ENCODE assay signal across 7 cellular contexts in the genomic region with DNA sequence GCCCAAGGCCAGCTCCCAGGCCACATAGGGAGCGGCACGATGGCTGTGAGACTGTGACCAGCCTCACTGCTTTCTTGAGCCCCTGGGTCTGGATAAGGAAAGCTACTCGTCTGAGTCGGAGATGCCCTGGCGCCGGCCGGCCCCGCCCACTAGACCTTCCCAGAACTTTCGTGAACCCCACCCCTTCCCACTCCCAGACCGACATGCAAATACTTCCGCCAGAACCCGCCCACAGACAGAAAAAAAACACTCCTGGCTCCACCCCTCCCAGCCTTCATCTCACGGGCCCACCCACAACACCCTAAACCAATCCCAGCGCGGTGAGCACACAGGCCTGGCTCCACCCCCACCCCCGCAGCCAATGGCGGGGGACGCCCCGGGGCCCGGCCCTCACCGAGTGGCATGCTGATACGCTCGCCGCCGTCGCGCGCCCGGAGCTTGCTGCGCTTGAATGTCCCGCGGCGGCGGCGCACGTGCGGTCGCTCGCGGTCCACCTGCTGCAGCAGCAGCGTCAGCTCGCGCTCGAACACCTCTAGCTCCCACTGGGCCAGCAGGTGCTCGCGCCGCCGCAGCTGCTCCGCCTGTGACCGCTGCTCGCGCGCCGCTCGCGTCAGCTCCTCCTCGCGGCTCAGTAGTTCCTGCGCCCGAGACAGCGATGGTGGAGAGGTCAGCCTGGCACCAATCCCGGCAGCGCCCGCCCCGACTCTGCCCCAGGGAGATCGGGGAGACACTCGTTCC. TPM values are rescaled to one million over a fixed set of nuclear protein-coding genes. Genes with fewer than 3 reads are reported as not detected.
DNase-seq lines count a peak whose midpoint lies in the region; ATAC-seq, FAIRE-seq and TF ChIP-seq lines count a peak whose summit lies in the region.

No MANE protein-coding gene starts in this region.

- peak overlapping the region in 9 of 10 donors; percentile 12 to 49 (median 42) for H3K4me3 ChIP-seq in heart right ventricle
- no peak overlapping the region for H3K4me3 ChIP-seq in pancreas

- H3K27me3 ChIP-seq in heart right ventricle = no peaks in the 10 kb centered on the region
- H3K27me3 ChIP-seq in pancreas = no peaks in the 10 kb centered on the region

- 12 to 21% methylated on average over 65 to 67 of the region's 67 CpGs for WGBS in heart right ventricle, 2 donors
- WGBS in pancreas, 2 donors = 72 to 79% methylated on average over 64 to 67 of the region's 67 CpGs

- H3K9me3 ChIP-seq in heart right ventricle (no peaks in the 10 kb centered on the region), pancreas (no peaks in the 10 kb centered on the region)

- intact Hi-C loops in heart right ventricle (cut with DNase I) = loop anchor here in 3 of 10 donors (5.0 kb wide), 2 partner anchors 35 to 65 kb away; partner anchors contain the start of genes FAM89B (in 2 of the 3) and ZNRD2 (in 2 of the 3)
- intact Hi-C loops in pancreas (cut with DNase I) = no loop called here

- H3K4me1 ChIP-seq in heart right ventricle = peaks cover 27 to 73% (median 47%) of the 10 kb centered on the region in 9 donors
- H3K4me1 ChIP-seq in pancreas = peaks cover under 1 to 5% (median 4%) of the 10 kb centered on the region in 3 donors

- H3K27ac ChIP-seq in heart right ventricle (peak overlapping the region in 9 of 10 donors; percentile 39 to 90 (median 82)), pancreas (peak overlapping the region in 1 of 4 donors; percentile 63)

- TF ChIP-seq CTCF in heart right ventricle (IDR thresholded peaks at IDR 0.05) (peak in 1 of 9 donors; percentile 16), pancreas (IDR thresholded peaks at IDR 0.05) (no peak)

- peak; percentile 20 for FAIRE-seq in pancreas (lab: Jason Lieb, UNC)

- H3K36me3 ChIP-seq in heart right ventricle = peaks cover 0 to 91% (median 40%) of the 10 kb centered on the region in 9 donors
- H3K36me3 ChIP-seq in pancreas = peaks cover 0 to 33% (median 15%) of the 10 kb centered on the region in 3 donors

- ATAC-seq in heart right ventricle (peak; percentile 92 to 96 (median 94)), pancreas (peak; percentile 39 to 94 (median 78)), HG02938 (IDR thresholded peaks at IDR 0.05; ENCODE audit: unreplicated experiment) (no peak), GM19328 (IDR thresholded peaks at IDR 0.05; ENCODE audit: unreplicated experiment) (no peak)

- DNase-seq in HT1080 (ENCODE audit: low read depth) (peak; percentile 25), amniotic stem cell (lab: John Stamatoyannopoulos, UW) (peak; percentile 58), heart right ventricle (peak; percentile 93 to 96), pancreas (peak; percentile 56 to 83 (median 68)), GOT3 (lab: John Stamatoyannopoulos, UW) (no peak)

RNA-seq across cellular contexts. Expression of gene MAP3K11, which starts 7.0 kb away (rescaled TPM):
- 43.7 and 60.3 TPM in 2 replicates for total RNA-seq in HT1080 (2014; rRNA removed; shearing (Covaris generic))
- 42.9 and 47.2 TPM in 2 replicates for polyA plus RNA-seq in HT1080 (2015; cell fraction: cytosol; rRNA removed)
- polyA plus RNA-seq in HT1080 (2015; cell fraction: nucleus; rRNA removed) = 53.4 and 60.5 TPM in 2 replicates
- total RNA-seq in heart right ventricle (10 to 100 TPM; 23.1 to 45.6 (median 34.2) TPM), pancreas (10 to 100 TPM; 23.2 to 40.6 (median 26.7) TPM)
- polyA plus RNA-seq in heart right ventricle (10 to 100 TPM; 32.5 to 69.9 TPM), pancreas (10 to 100 TPM; 75.5 to 84.7 TPM)

RNA-seq across cellular contexts. Expression of gene PCNX3, which starts 8.5 kb away (rescaled TPM):
- 41.8 and 53.5 TPM in 2 replicates for total RNA-seq in HT1080 (2014; rRNA removed; shearing (Covaris generic))
- polyA plus RNA-seq in HT1080 (2015; cell fraction: cytosol; rRNA removed) = 40.2 and 40.5 TPM in 2 replicates
- polyA plus RNA-seq in HT1080 (2015; cell fraction: nucleus; rRNA removed) = 86.3 and 90.7 TPM in 2 replicates
- 10 to 100 TPM in 9 of 10 donors, 1 to 10 TPM in 1; 9.4 to 16.9 (median 11.7) TPM for total RNA-seq in heart right ventricle
- polyA plus RNA-seq in heart right ventricle = 10 to 100 TPM in 1 of 2 donors, 1 to 10 TPM in 1; 9.7 to 11.6 TPM
- 10 to 100 TPM; 13.5 to 21.5 (median 17.3) TPM for total RNA-seq in pancreas
- polyA plus RNA-seq in pancreas = 10 to 100 TPM; 21.7 to 26.3 TPM

RNA-seq across cellular contexts. Expression of gene KCNK7, which starts 11.4 kb away (rescaled TPM):
- not detected in 2 replicates for total RNA-seq in HT1080 (2014; rRNA removed; shearing (Covaris generic))
- 0.16 TPM in 1 of 2 replicates, not detected in the other for polyA plus RNA-seq in HT1080 (2015; cell fraction: cytosol; rRNA removed)
- 0.14 TPM in 1 of 2 replicates, not detected in the other for polyA plus RNA-seq in HT1080 (2015; cell fraction: nucleus; rRNA removed)
- total RNA-seq in heart right ventricle (1 to 10 TPM in 2 of 10 donors, under 1 TPM in 6, not detected in 2; 0.22 to 1.5 (median 0.35) TPM), pancreas (under 1 TPM in 3 of 6 donors, not detected in 3; 0.19 to 0.84 (median 0.28) TPM)
- polyA plus RNA-seq in heart right ventricle (1 to 10 TPM in 1 of 2 donors, under 1 TPM in 1; 0.48 to 1.4 TPM), pancreas (1 to 10 TPM in 1 of 2 donors, under 1 TPM in 1; 0.91 to 1.6 TPM)

RNA-seq across cellular contexts. Expression of gene SIPA1, which starts 30.9 kb away (rescaled TPM):
- 19.2 and 21.7 TPM in 2 replicates for total RNA-seq in HT1080 (2014; rRNA removed; shearing (Covaris generic))
- 17.3 and 17.4 TPM in 2 replicates for polyA plus RNA-seq in HT1080 (2015; cell fraction: cytosol; rRNA removed)
- polyA plus RNA-seq in HT1080 (2015; cell fraction: nucleus; rRNA removed) = 26.0 and 29.1 TPM in 2 replicates
- total RNA-seq in heart right ventricle (10 to 100 TPM; 11.8 to 39.7 (median 15.6) TPM), pancreas (10 to 100 TPM; 11.2 to 38.2 (median 21.2) TPM)
- polyA plus RNA-seq in heart right ventricle (10 to 100 TPM; 32.6 to 85.9 TPM), pancreas (10 to 100 TPM; 42.3 to 52.2 TPM)

RNA-seq across cellular contexts. Expression of gene EHBP1L1, which starts 31.2 kb away (rescaled TPM):
- total RNA-seq in HT1080 (2014; rRNA removed; shearing (Covaris generic)) = 65.5 and 74.4 TPM in 2 replicates
- 42.7 and 55.5 TPM in 2 replicates for polyA plus RNA-seq in HT1080 (2015; cell fraction: cytosol; rRNA removed)
- 76.0 and 118 TPM in 2 replicates for polyA plus RNA-seq in HT1080 (2015; cell fraction: nucleus; rRNA removed)
- total RNA-seq in heart right ventricle = 100 to 1,000 TPM in 1 of 10 donors, 10 to 100 TPM in 9; 42.9 to 113 (median 53.9) TPM
- 10 to 100 TPM; 30.8 to 62.6 TPM for polyA plus RNA-seq in heart right ventricle
- 10 to 100 TPM in 4 of 6 donors, 1 to 10 TPM in 2; 6.5 to 26.2 (median 11.2) TPM for total RNA-seq in pancreas
- polyA plus RNA-seq in pancreas = 10 to 100 TPM; 25.0 to 34.2 TPM

Comparison
In these comparisons a context has a peak if more than half of its experiments do, and no peak if none do; other contexts are left out.
1. ATAC-seq: peak in heart right ventricle (8 of 8) and pancreas (4 of 4); none in HG02938 (single experiment) and GM19328 (single experiment).
2. H3K4me3 ChIP-seq: peak in heart right ventricle (9 of 10); none in pancreas (0 of 4).